In the genomic region with DNA sequence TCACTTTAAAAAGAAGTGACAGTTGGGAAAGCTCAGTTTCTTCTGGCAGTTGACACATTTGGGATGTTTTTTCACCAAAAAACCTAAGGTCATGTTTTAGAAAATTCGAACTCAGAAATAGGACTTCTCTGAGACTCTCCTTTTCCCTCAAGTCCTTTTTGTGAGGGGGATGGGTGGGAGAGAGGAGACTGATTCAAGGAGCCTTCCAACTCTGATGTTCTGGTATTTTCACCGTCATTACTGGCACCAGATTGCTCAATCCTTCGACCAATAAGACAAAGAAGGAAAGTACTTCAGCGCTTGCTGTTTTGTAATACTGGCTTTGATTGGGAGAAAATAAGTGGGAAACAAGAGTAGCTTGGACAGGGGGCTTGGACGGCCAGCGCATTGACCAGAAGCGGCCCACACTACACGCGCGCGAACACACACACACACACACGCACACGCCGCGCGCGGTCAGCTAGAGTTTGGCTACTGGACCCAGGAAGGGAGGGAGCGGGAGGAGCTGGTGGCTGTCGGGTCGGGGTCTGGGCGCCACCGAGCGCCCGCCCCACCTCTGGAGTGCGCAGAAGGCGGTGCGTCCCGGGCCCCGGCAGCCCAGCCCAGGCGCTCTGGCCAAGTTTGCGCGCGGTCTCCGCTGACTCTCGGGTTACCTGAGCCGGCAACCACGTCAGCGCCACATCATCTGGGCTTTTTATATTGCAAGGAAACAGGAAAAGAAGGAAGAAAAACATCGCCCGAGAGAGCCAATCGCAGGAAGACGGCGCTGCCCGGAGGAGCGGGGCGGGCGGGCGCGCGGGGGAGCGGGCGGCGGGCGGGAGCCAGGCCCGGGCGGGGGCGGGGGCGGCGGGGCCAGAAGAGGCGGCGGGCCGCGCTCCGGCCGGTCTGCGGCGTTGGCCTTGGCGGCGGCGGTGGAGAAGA, we compare ENCODE assay signal across 1 cellular context.
TF ChIP-seq lines count a peak whose summit lies in the region.

A gene (plus strand): TSS at position 855 of the 921 bp plus-strand sequence. CDS start 66 bp downstream, at position 921.

TF ChIP-seq in K562, 482 proteins besides CTCF, POLR2A, EP300 and RAD21 (continued from another document and continues in another):
- TF ChIP-seq, protein P1, sequence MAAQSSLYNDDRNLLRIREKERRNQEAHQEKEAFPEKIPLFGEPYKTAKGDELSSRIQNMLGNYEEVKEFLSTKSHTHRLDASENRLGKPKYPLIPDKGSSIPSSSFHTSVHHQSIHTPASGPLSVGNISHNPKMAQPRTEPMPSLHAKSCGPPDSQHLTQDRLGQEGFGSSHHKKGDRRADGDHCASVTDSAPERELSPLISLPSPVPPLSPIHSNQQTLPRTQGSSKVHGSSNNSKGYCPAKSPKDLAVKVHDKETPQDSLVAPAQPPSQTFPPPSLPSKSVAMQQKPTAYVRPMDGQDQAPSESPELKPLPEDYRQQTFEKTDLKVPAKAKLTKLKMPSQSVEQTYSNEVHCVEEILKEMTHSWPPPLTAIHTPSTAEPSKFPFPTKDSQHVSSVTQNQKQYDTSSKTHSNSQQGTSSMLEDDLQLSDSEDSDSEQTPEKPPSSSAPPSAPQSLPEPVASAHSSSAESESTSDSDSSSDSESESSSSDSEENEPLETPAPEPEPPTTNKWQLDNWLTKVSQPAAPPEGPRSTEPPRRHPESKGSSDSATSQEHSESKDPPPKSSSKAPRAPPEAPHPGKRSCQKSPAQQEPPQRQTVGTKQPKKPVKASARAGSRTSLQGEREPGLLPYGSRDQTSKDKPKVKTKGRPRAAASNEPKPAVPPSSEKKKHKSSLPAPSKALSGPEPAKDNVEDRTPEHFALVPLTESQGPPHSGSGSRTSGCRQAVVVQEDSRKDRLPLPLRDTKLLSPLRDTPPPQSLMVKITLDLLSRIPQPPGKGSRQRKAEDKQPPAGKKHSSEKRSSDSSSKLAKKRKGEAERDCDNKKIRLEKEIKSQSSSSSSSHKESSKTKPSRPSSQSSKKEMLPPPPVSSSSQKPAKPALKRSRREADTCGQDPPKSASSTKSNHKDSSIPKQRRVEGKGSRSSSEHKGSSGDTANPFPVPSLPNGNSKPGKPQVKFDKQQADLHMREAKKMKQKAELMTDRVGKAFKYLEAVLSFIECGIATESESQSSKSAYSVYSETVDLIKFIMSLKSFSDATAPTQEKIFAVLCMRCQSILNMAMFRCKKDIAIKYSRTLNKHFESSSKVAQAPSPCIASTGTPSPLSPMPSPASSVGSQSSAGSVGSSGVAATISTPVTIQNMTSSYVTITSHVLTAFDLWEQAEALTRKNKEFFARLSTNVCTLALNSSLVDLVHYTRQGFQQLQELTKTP (IDR thresholded peaks at IDR 0.05; ENCODE audit: low read depth in 1 of 2, partially characterized antibody in 2 of 2), result peak in 1 of 2 experiments; percentile 46
- TF ChIP-seq HOXB6 (CRISPR knock-in tag; IDR thresholded peaks at IDR 0.05; ENCODE audit: borderline replicate concordance), result no peak
- TF ChIP-seq GATAD2B (IDR thresholded peaks at IDR 0.05; ENCODE audit: borderline replicate concordance), result no peak
- TF ChIP-seq FOXA3 (CRISPR knock-in tag; conservative IDR thresholded peaks at IDR 0.05 in 1 of 2, IDR thresholded peaks at IDR 0.05 in 1 of 2), result 0 out of 4 replicates have a peak, but pooled peaks of 1 of the 2 experiments have one; percentile 12
- peak; percentile 42 for TF ChIP-seq FOSL1 (tag; conservative IDR thresholded peaks at IDR 0.05)
- TF ChIP-seq, protein P2, sequence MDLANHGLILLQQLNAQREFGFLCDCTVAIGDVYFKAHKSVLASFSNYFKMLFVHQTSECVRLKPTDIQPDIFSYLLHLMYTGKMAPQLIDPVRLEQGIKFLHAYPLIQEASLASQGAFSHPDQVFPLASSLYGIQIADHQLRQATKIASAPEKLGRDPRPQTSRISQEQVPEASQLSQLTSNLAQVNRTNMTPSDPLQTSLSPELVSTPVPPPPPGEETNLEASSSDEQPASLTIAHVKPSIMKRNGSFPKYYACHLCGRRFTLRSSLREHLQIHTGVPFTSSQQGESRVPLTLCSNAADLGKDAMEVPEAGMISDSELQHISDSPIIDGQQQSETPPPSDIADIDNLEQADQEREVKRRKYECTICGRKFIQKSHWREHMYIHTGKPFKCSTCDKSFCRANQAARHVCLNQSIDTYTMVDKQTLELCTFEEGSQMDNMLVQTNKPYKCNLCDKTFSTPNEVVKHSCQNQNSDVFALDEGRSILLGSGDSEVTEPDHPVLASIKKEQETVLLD (IDR thresholded peaks at IDR 0.05), result peak; percentile 84
- TF ChIP-seq, protein P3, sequence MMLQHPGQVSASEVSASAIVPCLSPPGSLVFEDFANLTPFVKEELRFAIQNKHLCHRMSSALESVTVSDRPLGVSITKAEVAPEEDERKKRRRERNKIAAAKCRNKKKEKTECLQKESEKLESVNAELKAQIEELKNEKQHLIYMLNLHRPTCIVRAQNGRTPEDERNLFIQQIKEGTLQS (IDR thresholded peaks at IDR 0.05), result peak; percentile 44; the same call in 1 of the 2 replicates
- TF ChIP-seq, protein P3 (CRISPR knock-in tag; conservative IDR thresholded peaks at IDR 0.05), result no peak
- TF ChIP-seq MYNN (IDR thresholded peaks at IDR 0.05), result no peak
- TF ChIP-seq MYNN (CRISPR knock-in tag; IDR thresholded peaks at IDR 0.05), result no peak
- 0 out of 4 replicates have a peak, but pooled peaks of 1 of the 2 experiments have one; percentile 45 for TF ChIP-seq TRIM24 (IDR thresholded peaks at IDR 0.05)
- TF ChIP-seq BRD9 (IDR thresholded peaks at IDR 0.05; ENCODE audit: low read depth, partially characterized antibody), result peak; percentile 65
- no peak for TF ChIP-seq ZNF316 (IDR thresholded peaks at IDR 0.05)
- peak; percentile 28; the same call in 1 of the 2 replicates for TF ChIP-seq NFRKB (IDR thresholded peaks at IDR 0.05; ENCODE audit: low read depth)
- TF ChIP-seq, protein P4, sequence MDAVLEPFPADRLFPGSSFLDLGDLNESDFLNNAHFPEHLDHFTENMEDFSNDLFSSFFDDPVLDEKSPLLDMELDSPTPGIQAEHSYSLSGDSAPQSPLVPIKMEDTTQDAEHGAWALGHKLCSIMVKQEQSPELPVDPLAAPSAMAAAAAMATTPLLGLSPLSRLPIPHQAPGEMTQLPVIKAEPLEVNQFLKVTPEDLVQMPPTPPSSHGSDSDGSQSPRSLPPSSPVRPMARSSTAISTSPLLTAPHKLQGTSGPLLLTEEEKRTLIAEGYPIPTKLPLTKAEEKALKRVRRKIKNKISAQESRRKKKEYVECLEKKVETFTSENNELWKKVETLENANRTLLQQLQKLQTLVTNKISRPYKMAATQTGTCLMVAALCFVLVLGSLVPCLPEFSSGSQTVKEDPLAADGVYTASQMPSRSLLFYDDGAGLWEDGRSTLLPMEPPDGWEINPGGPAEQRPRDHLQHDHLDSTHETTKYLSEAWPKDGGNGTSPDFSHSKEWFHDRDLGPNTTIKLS (IDR thresholded peaks at IDR 0.05; ENCODE audit: borderline replicate concordance, low read depth), result peak; percentile 80
- no peak for TF ChIP-seq ZNF77 (CRISPR knock-in tag; IDR thresholded peaks at IDR 0.05)
- TF ChIP-seq SMARCA4 (IDR thresholded peaks at IDR 0.05), result peak; percentile 67
- 0 out of 2 replicates have a peak, but pooled peaks have one; percentile 19 for TF ChIP-seq ZEB2 (IDR thresholded peaks at IDR 0.05)
- no peak for TF ChIP-seq FOXM1 (IDR thresholded peaks at IDR 0.05; ENCODE audit: low read depth)
- TF ChIP-seq FOXM1 (CRISPR knock-in tag; IDR thresholded peaks at IDR 0.05; ENCODE audit: low read depth), result no peak
- TF ChIP-seq YY1 (IDR thresholded peaks at IDR 0.05; ENCODE audit: borderline replicate concordance in 1 of 3, control insufficient read depth in 1 of 3, extremely low read depth in 1 of 3, insufficient read depth in 3 of 3, insufficient read length in 1 of 3, insufficient replicate concordance in 2 of 3, low read depth in 1 of 3, low read length in 2 of 3), result peak in 1 of 3 experiments; percentile 23
- TF ChIP-seq TAF9B (IDR thresholded peaks at IDR 0.05; ENCODE audit: partially characterized antibody), result peak; percentile 44
- TF ChIP-seq CREM (IDR thresholded peaks at IDR 0.05; ENCODE audit: low read depth), result peak; percentile 43
- TF ChIP-seq, protein P5, sequence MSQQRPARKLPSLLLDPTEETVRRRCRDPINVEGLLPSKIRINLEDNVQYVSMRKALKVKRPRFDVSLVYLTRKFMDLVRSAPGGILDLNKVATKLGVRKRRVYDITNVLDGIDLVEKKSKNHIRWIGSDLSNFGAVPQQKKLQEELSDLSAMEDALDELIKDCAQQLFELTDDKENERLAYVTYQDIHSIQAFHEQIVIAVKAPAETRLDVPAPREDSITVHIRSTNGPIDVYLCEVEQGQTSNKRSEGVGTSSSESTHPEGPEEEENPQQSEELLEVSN (IDR thresholded peaks at IDR 0.05; ENCODE audit: borderline replicate concordance in 1 of 2, extremely low read depth in 1 of 2, insufficient read depth in 1 of 2, insufficient read length in 1 of 2, low read depth in 1 of 2, low read length in 1 of 2, poor library complexity in 1 of 2, severe bottlenecking in 1 of 2), result peak; percentile 57 to 60
- TF ChIP-seq ELF1 (tag; IDR thresholded peaks at IDR 0.05), result no peak
- no peak for TF ChIP-seq ZNF436 (CRISPR knock-in tag; IDR thresholded peaks at IDR 0.05)
- TF ChIP-seq POU5F1 (IDR thresholded peaks at IDR 0.05; ENCODE audit: borderline replicate concordance, low read depth, low read length, partially characterized antibody), result no peak
- TF ChIP-seq NFE2L1 (tag; IDR thresholded peaks at IDR 0.05; ENCODE audit: borderline replicate concordance, low read depth), result no peak
- TF ChIP-seq CBX5 (IDR thresholded peaks at IDR 0.05; ENCODE audit: borderline replicate concordance, low read depth), result no peak
- TF ChIP-seq SRSF3 (IDR thresholded peaks at IDR 0.05; ENCODE audit: insufficient read depth, low read length), result no peak
- TF ChIP-seq ZFX (CRISPR knock-in tag; IDR thresholded peaks at IDR 0.05), result peak; percentile 77
- TF ChIP-seq, protein P6, sequence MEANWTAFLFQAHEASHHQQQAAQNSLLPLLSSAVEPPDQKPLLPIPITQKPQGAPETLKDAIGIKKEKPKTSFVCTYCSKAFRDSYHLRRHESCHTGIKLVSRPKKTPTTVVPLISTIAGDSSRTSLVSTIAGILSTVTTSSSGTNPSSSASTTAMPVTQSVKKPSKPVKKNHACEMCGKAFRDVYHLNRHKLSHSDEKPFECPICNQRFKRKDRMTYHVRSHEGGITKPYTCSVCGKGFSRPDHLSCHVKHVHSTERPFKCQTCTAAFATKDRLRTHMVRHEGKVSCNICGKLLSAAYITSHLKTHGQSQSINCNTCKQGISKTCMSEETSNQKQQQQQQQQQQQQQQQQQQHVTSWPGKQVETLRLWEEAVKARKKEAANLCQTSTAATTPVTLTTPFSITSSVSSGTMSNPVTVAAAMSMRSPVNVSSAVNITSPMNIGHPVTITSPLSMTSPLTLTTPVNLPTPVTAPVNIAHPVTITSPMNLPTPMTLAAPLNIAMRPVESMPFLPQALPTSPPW (CRISPR knock-in tag; IDR thresholded peaks at IDR 0.05), result peak; percentile 83
- TF ChIP-seq ZNF143 (CRISPR knock-in tag; IDR thresholded peaks at IDR 0.05), result no peak
- no peak for TF ChIP-seq STAG1 (CRISPR knock-in tag; IDR thresholded peaks at IDR 0.05; ENCODE audit: borderline replicate concordance)
- no peak for TF ChIP-seq NR2F6 (CRISPR knock-in tag; IDR thresholded peaks at IDR 0.05)
- TF ChIP-seq FOXK2 (conservative IDR thresholded peaks at IDR 0.05 in 1 of 2, IDR thresholded peaks at IDR 0.05 in 1 of 2; ENCODE audit: low read depth in 2 of 2), result peak in 1 of 2 experiments; percentile 45; a peak in 1 of 4 replicates
- TF ChIP-seq ZNF282 (CRISPR knock-in tag; IDR thresholded peaks at IDR 0.05), result no peak
- TF ChIP-seq MTA1 (IDR thresholded peaks at IDR 0.05; ENCODE audit: borderline replicate concordance), result no peak
- no peak for TF ChIP-seq ATF1 (CRISPR knock-in tag; IDR thresholded peaks at IDR 0.05)
- TF ChIP-seq ATF1 (tag; IDR thresholded peaks at IDR 0.05), result peak; percentile 51
- TF ChIP-seq ZNF212 (CRISPR knock-in tag; IDR thresholded peaks at IDR 0.05), result no peak
- TF ChIP-seq HDAC2 (IDR thresholded peaks at IDR 0.05), result peak; percentile 62; the same call in 1 of the 2 replicates
- no peak for TF ChIP-seq NR4A1 (CRISPR knock-in tag; IDR thresholded peaks at IDR 0.05)
- no peak for TF ChIP-seq NR4A1 (tag; IDR thresholded peaks at IDR 0.05)
- no peak for TF ChIP-seq HMG20A (CRISPR knock-in tag; conservative IDR thresholded peaks at IDR 0.05)
- TF ChIP-seq, protein P7, sequence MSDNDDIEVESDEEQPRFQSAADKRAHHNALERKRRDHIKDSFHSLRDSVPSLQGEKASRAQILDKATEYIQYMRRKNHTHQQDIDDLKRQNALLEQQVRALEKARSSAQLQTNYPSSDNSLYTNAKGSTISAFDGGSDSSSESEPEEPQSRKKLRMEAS (CRISPR knock-in tag; IDR thresholded peaks at IDR 0.05), result peak; percentile 54
- no peak for TF ChIP-seq ZNF583 (CRISPR knock-in tag; IDR thresholded peaks at IDR 0.05)
- TF ChIP-seq HDGF (IDR thresholded peaks at IDR 0.05), result no peak
- no peak for TF ChIP-seq MYBL2 (IDR thresholded peaks at IDR 0.05; ENCODE audit: low read depth)
- no peak for TF ChIP-seq MYBL2 (CRISPR knock-in tag; IDR thresholded peaks at IDR 0.05; ENCODE audit: borderline replicate concordance)
- TF ChIP-seq BCOR (IDR thresholded peaks at IDR 0.05), result peak; percentile 66; the same call in 1 of the 2 replicates
- TF ChIP-seq, protein P8, sequence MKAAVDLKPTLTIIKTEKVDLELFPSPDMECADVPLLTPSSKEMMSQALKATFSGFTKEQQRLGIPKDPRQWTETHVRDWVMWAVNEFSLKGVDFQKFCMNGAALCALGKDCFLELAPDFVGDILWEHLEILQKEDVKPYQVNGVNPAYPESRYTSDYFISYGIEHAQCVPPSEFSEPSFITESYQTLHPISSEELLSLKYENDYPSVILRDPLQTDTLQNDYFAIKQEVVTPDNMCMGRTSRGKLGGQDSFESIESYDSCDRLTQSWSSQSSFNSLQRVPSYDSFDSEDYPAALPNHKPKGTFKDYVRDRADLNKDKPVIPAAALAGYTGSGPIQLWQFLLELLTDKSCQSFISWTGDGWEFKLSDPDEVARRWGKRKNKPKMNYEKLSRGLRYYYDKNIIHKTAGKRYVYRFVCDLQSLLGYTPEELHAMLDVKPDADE (conservative IDR thresholded peaks at IDR 0.05; ENCODE audit: control insufficient read depth, low read depth, low read length), result 0 out of 2 replicates have a peak, but pooled peaks have one; percentile 6
- TF ChIP-seq, protein P9, sequence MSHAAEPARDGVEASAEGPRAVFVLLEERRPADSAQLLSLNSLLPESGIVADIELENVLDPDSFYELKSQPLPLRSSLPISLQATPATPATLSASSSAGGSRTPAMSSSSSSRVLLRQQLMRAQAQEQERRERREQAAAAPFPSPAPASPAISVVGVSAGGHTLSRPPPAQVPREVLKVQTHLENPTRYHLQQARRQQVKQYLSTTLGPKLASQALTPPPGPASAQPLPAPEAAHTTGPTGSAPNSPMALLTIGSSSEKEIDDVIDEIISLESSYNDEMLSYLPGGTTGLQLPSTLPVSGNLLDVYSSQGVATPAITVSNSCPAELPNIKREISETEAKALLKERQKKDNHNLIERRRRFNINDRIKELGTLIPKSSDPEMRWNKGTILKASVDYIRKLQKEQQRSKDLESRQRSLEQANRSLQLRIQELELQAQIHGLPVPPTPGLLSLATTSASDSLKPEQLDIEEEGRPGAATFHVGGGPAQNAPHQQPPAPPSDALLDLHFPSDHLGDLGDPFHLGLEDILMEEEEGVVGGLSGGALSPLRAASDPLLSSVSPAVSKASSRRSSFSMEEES (CRISPR knock-in tag; IDR thresholded peaks at IDR 0.05), result no peak
- TF ChIP-seq CCNT2 (IDR thresholded peaks at IDR 0.05; ENCODE audit: borderline replicate concordance, extremely low read depth, insufficient read length, low read depth, low read length), result peak; percentile 47
- no peak for TF ChIP-seq RBM39 (optimal IDR thresholded peaks at IDR 0.05; ENCODE audit: low read depth, low read length)
